In genomic region chr11:115607621-115608191, GRCh38 we compare ENCODE assay signal across 1 cellular context.
TF ChIP-seq lines count a peak whose summit lies in the region.

No MANE protein-coding gene starts in this region.

TF ChIP-seq in HEK293, 187 proteins besides CTCF, POLR2A, EP300 and RAD21 (continued from another document):
- peak; percentile 69 for TF ChIP-seq PRDM10 (tag by site-specific recombination; IDR thresholded peaks at IDR 0.05)
TF ChIP-seq in HEK293: peak in this region for 5.
